In the genomic region with DNA sequence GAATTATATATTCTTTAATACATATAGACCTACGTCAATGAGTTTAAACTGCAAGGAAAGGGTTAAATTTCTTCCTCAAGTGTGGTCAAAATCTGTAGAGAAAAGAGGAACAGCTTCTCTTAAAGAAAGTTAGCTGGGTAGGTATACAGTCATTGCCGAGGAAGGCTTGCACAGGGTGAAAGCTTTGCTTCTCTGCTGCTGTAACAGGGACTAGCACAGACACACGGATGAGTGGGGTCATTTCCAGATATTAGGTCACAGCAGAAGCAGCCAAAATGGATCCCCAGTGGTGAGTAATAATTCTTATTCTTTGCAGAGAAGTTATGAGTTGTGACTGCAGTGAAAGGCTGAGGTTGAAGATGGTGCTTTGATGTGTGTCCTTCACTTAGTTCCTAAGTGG, we compare ENCODE assay signal across 10 cellular contexts. TPM values are rescaled to one million over a fixed set of nuclear protein-coding genes. Genes with fewer than 3 reads are reported as not detected.
DNase-seq lines count a peak whose midpoint lies in the region; ATAC-seq and TF ChIP-seq lines count a peak whose summit lies in the region.
"Had no signal": no experiment of that assay in that cellular context is flagged by ENCODE, and none has a peak within 500 bp of the region (broad histone marks: within the 10 kb centered on the region; RNA-seq: fewer than 3 reads in every experiment).

A gene with protein sequence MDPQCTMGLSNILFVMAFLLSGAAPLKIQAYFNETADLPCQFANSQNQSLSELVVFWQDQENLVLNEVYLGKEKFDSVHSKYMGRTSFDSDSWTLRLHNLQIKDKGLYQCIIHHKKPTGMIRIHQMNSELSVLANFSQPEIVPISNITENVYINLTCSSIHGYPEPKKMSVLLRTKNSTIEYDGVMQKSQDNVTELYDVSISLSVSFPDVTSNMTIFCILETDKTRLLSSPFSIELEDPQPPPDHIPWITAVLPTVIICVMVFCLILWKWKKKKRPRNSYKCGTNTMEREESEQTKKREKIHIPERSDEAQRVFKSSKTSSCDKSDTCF (plus strand): TSS at position 148 of the 400 bp plus-strand sequence. CDS start 128 bp downstream, at position 276.

- no peak within 1 kb of the TSS for H3K23ac ChIP-seq in mesenchymal stem cell (ENCODE audit: low read length in 2 of 2)

- no peak within 1 kb of the TSS for H4K91ac ChIP-seq in mesenchymal stem cell (ENCODE audit: low read length)

- no peak for TF ChIP-seq CTCF in heart left ventricle (IDR thresholded peaks at IDR 0.05)
- no peak for TF ChIP-seq CTCF in ascending aorta (IDR thresholded peaks at IDR 0.05)
- TF ChIP-seq CTCF in transverse colon (IDR thresholded peaks at IDR 0.05), result no peak

- no peak within 1 kb of the TSS for H2BK120ac ChIP-seq in mesenchymal stem cell (ENCODE audit: low read depth, low read length)

- no peak within 1 kb of the TSS for H3K4ac ChIP-seq in mesenchymal stem cell (ENCODE audit: low read depth in 1 of 2, low read length in 2 of 2)

- intact Hi-C loops in heart left ventricle (cut with DNase I), result no loop called here
- intact Hi-C loops in cardiac septum (cut with DNase I), result no loop called here
- intact Hi-C loops in ascending aorta (cut with DNase I), result no loop called here
- intact Hi-C loops in transverse colon (cut with DNase I; ENCODE audit: low total_unique reads), result no loop called here

- 40 to 60% (median 44%) methylated on average over 3 of the region's 3 CpGs for whole genome bisulfite sequencing in heart left ventricle, 4 donors
- 55 to 70% methylated on average over 3 of the region's 3 CpGs for WGBS in transverse colon (ENCODE audit: low coverage in 1 of 2), 2 donors
- WGBS in mesenchymal stem cell, result 52% methylated on average over 3 of the region's 3 CpGs

- H3K9ac ChIP-seq in mesenchymal stem cell (ENCODE audit: low read length), result no peak within 1 kb of the TSS

- in situ Hi-C loops in transverse colon (cut with MboI; ENCODE audit: low pct_ligation_motif_present in 1 of 4, low pct_unique_long_range_greater_than_20kb in 1 of 4, low sequenced_read_pairs in 3 of 4), result no loop called here

- no peak within 1 kb of the TSS for H2BK12ac ChIP-seq in mesenchymal stem cell (ENCODE audit: low read length in 2 of 2)

- H3K27ac ChIP-seq in heart left ventricle (peak within 1 kb of the TSS in 4 of 12 donors; percentile 22 to 87 (median 28)), ascending aorta (no peak within 1 kb of the TSS), transverse colon (peak within 1 kb of the TSS in 1 of 4 donors; percentile 44), mesenchymal stem cell (ENCODE audit: low read length, poor library complexity, severe bottlenecking) (no peak within 1 kb of the TSS)
- H3K27ac ChIP-seq: VCaP had no signal

- no peak within 1 kb of the TSS for H2BK15ac ChIP-seq in mesenchymal stem cell (ENCODE audit: low read depth, poor library complexity, severe bottlenecking)

- peak within 1 kb of the TSS in 8 of 12 donors; percentile 10 to 57 (median 20) for H3K4me3 ChIP-seq in heart left ventricle
- peak within 1 kb of the TSS; percentile 27 to 39 for H3K4me3 ChIP-seq in ascending aorta
- H3K4me3 ChIP-seq in transverse colon, result peak within 1 kb of the TSS in 1 of 4 donors; percentile 20
- no peak within 1 kb of the TSS for H3K4me3 ChIP-seq in mesenchymal stem cell (ENCODE audit: insufficient read depth in 1 of 2, low read depth in 1 of 2, low read length in 2 of 2)

- H3K9me3 ChIP-seq in heart left ventricle (no peaks in the 10 kb centered on the region), ascending aorta (no peaks in the 10 kb centered on the region), transverse colon (no peaks in the 10 kb centered on the region), mesenchymal stem cell (ENCODE audit: control insufficient read depth, low read length) (peaks cover 4% of the 10 kb centered on the region)

- H3K18ac ChIP-seq in mesenchymal stem cell (ENCODE audit: low read depth in 1 of 2, low read length in 2 of 2), result no peak within 1 kb of the TSS

- no peak for TF ChIP-seq EP300 in transverse colon (IDR thresholded peaks at IDR 0.05; ENCODE audit: low read depth)

- ATAC-seq in heart left ventricle (peak in 3 of 4 donors; percentile 31 to 44 (median 33)), HG03196 (IDR thresholded peaks at IDR 0.05; ENCODE audit: unreplicated experiment) (peak; percentile 76)

- TF ChIP-seq POLR2A in heart left ventricle (IDR thresholded peaks at IDR 0.05) (no peak), transverse colon (IDR thresholded peaks at IDR 0.05) (peak; percentile 39), erythroblast (IDR thresholded peaks at IDR 0.05; ENCODE audit: low read length) (no peak)

- H2AK5ac ChIP-seq in mesenchymal stem cell (ENCODE audit: low read length, severe bottlenecking), result no peak within 1 kb of the TSS

- H3K4me1 ChIP-seq in heart left ventricle (peaks cover 0 to 12% (median 0%) of the 10 kb centered on the region in 12 donors), ascending aorta (no peaks in the 10 kb centered on the region), transverse colon (no peaks in the 10 kb centered on the region), mesenchymal stem cell (ENCODE audit: control insufficient read depth, insufficient read depth, low read depth, low read length) (no peaks in the 10 kb centered on the region)

- no peak within 1 kb of the TSS for H2AFZ ChIP-seq in mesenchymal stem cell (ENCODE audit: low read depth, low read length)

- H4K8ac ChIP-seq in mesenchymal stem cell (ENCODE audit: low read length), result no peak within 1 kb of the TSS

- H3K27me3 ChIP-seq in heart left ventricle (peaks cover 0 to 4% (median 0%) of the 10 kb centered on the region in 9 donors), ascending aorta (no peaks in the 10 kb centered on the region), transverse colon (no peaks in the 10 kb centered on the region), mesenchymal stem cell (ENCODE audit: control insufficient read depth in 1 of 2, insufficient read depth in 1 of 2, low read length in 2 of 2) (peaks cover 0 to 6% of the 10 kb centered on the region in 2 experiments)

- no peak within 1 kb of the TSS for H2BK5ac ChIP-seq in mesenchymal stem cell (ENCODE audit: low read depth, low read length, poor library complexity, severe bottlenecking)

- H3K36me3 ChIP-seq in heart left ventricle (no peaks in the 10 kb centered on the region), ascending aorta (no peaks in the 10 kb centered on the region), transverse colon (no peaks in the 10 kb centered on the region), mesenchymal stem cell (ENCODE audit: control insufficient read depth in 1 of 2, insufficient read depth in 2 of 2, low read depth in 1 of 2, low read length in 2 of 2) (no peaks in the 10 kb centered on the region)

- H3K4me2 ChIP-seq in mesenchymal stem cell (ENCODE audit: low read length, poor library complexity, severe bottlenecking), result no peak within 1 kb of the TSS

- no peak within 1 kb of the TSS for H3K14ac ChIP-seq in mesenchymal stem cell (ENCODE audit: low read length in 2 of 2)

- DNase-seq in heart left ventricle, result no peak
- DNase-seq in cardiac septum (ENCODE audit: low spot score), result no peak
- DNase-seq in ascending aorta (ENCODE audit: low spot score in 2 of 2), result no peak
- DNase-seq in transverse colon, result peak; percentile 34
- DNase-seq in NK-92 (lab: John Stamatoyannopoulos, UW; ENCODE audit: unreplicated experiment), result no peak
- DNase-seq in mesenchymal stem cell, result no peak
- no peak for DNase-seq in erythroblast (lab: John Stamatoyannopoulos, UW)

- no peaks in the 10 kb centered on the region for H3K79me1 ChIP-seq in mesenchymal stem cell (replicated peaks; ENCODE audit: low read length, poor library complexity, severe bottlenecking)

RNA-seq across cellular contexts. Expression of the gene that starts here (rescaled TPM):
- total RNA-seq in heart left ventricle (10 to 100 TPM in 2 of 9 donors, 1 to 10 TPM in 4, under 1 TPM in 3; 0.56 to 30.0 (median 1.8) TPM), cardiac septum (1.9 TPM), ascending aorta (not detected), transverse colon (1 to 10 TPM in 3 of 4 donors, not detected in 1; 1.4 to 4.6 (median 2.2) TPM)
- polyA plus RNA-seq in heart left ventricle, result under 1 TPM; 0.38 to 0.86 TPM
- not detected for polyA plus RNA-seq in mesenchymal stem cell (2013, experiment 1 of 2)
- not detected for polyA plus RNA-seq in mesenchymal stem cell (2013, experiment 2 of 2)
- polyA plus RNA-seq: BJ had no signal

Comparison
In these comparisons a context has a peak if more than half of its experiments do, and no peak if none do; other contexts are left out.
1. H3K4me3 ChIP-seq: peak in heart left ventricle (8 of 12) and ascending aorta (2 of 2); none in mesenchymal stem cell (0 of 2).